ENCODE assay signal across 17 cellular contexts in genomic region chr6:19554356-19555225, GRCh38.
A peak's percentile ranks its signal among the peaks of the same experiment; 100 is the strongest.
DNase-seq lines count a peak whose midpoint lies in the region; ATAC-seq and TF ChIP-seq lines count a peak whose summit lies in the region.
"Had no signal": no experiment of that assay in that cellular context is flagged by ENCODE, and none has a peak within 500 bp of the region (broad histone marks: within the 10 kb centered on the region; RNA-seq: fewer than 3 reads in every experiment).

No MANE protein-coding gene starts in this region.

- no peak for TF ChIP-seq CTCF in fibroblast of the aortic adventitia (IDR thresholded peaks at IDR 0.05; ENCODE audit: insufficient read depth, low read length)

- H3K4me3 Mint-ChIP-seq in activated T-cell treated with anti-CD3 and anti-CD28 coated beads, Interleukin-2, amount 50 U/mL, for 72 hours = no peak overlapping the region
- H3K4me3 Mint-ChIP-seq: activated T-cell treated with anti-CD3 and anti-CD28 coated beads, Interleukin-2, amount 50 U/mL, for 24 hours; B cell; T-helper 2 cell treated with Interferon-gamma antibody and Interleukin-4, amounts not matched to agents 5 μg/mL and 100 μg/mL, for 36 hours had no signal

- H3K36me3 Mint-ChIP-seq in activated T-cell treated with anti-CD3 and anti-CD28 coated beads, Interleukin-2, amount 50 U/mL, for 72 hours (ENCODE audit: insufficient read depth in 2 of 2) = no peaks in the 10 kb centered on the region

- H3K9me3 Mint-ChIP-seq in activated T-cell treated with anti-CD3 and anti-CD28 coated beads, Interleukin-2, amount 50 U/mL, for 72 hours = peaks cover 0 to 4% of the 10 kb centered on the region in 2 donors

- H3K27me3 Mint-ChIP-seq in activated T-cell treated with anti-CD3 and anti-CD28 coated beads, Interleukin-2, amount 50 U/mL, for 72 hours (ENCODE audit: low read depth) = no peaks in the 10 kb centered on the region
- H3K27me3 Mint-ChIP-seq: activated T-cell treated with anti-CD3 and anti-CD28 coated beads, Interleukin-2, amount 50 U/mL, for 24 hours; B cell had no signal

- no peak overlapping the region for H3K4me3 ChIP-seq in fibroblast of the aortic adventitia (ENCODE audit: low read depth, low read length)
- H3K4me3 ChIP-seq: GM12878, heart right ventricle, suprapubic skin had no signal

- no peak for ATAC-seq in esophagus mucosa
- no peak for ATAC-seq in activated T-cell treated with anti-CD3 and anti-CD28 coated beads, Interleukin-2, amount 50 U/mL, for 72 hours (replicated peaks in 1 of 2)
- ATAC-seq: GM12878, left colon had no signal

- H3K27ac Mint-ChIP-seq in activated T-cell treated with anti-CD3 and anti-CD28 coated beads, Interleukin-2, amount 50 U/mL, for 72 hours = no peak overlapping the region
- H3K27ac Mint-ChIP-seq: activated T-cell treated with anti-CD3 and anti-CD28 coated beads, Interleukin-2, amount 50 U/mL, for 24 hours; B cell; T-helper 2 cell treated with Interferon-gamma antibody and Interleukin-4, amounts not matched to agents 5 μg/mL and 100 μg/mL, for 36 hours had no signal

- no peaks in the 10 kb centered on the region for H3K4me1 Mint-ChIP-seq in activated T-cell treated with anti-CD3 and anti-CD28 coated beads, Interleukin-2, amount 50 U/mL, for 72 hours (ENCODE audit: low read depth)
- H3K4me1 Mint-ChIP-seq: B cell had no signal

- DNase-seq in COR-L47 (lab: John Stamatoyannopoulos, UW) (peak; percentile 75), NCI-H1092 (lab: John Stamatoyannopoulos, UW) (peak; percentile 89), NCI-H524 (lab: John Stamatoyannopoulos, UW) (peak; percentile 97 to 99), fibroblast of the aortic adventitia (ENCODE audit: low read depth) (peak; percentile 11), iPS-NIHi7 (ENCODE audit: extremely low spot score) (no peak), OCI-M1 (lab: John Stamatoyannopoulos, UW) (no peak)
- DNase-seq in activated T-cell treated with anti-CD3 and anti-CD28 coated beads, Interleukin-2, amount 50 U/mL, for 72 hours = no peak
- DNase-seq: activated CD4-positive, alpha-beta T cell treated with anti-CD3 and anti-CD28 coated beads for 48 hours; activated T-cell treated with anti-CD3 and anti-CD28 coated beads, Interleukin-2, amount 50 U/mL, for 24 hours; heart right ventricle; left colon; NCI-H526 had no signal

Comparison
In these comparisons a context has a peak if more than half of its experiments do, and no peak if none do; other contexts are left out.
1. DNase-seq: peak in COR-L47 (single experiment), NCI-H1092 (single experiment), NCI-H524 (2 of 2) and fibroblast of the aortic adventitia (single experiment); none in iPS-NIHi7 (single experiment), OCI-M1 (single experiment) and activated T-cell treated with anti-CD3 and anti-CD28 coated beads, Interleukin-2, amount 50 U/mL, for 72 hours (0 of 2).